ENCODE assay signal across 19 cellular contexts in the genomic region with DNA sequence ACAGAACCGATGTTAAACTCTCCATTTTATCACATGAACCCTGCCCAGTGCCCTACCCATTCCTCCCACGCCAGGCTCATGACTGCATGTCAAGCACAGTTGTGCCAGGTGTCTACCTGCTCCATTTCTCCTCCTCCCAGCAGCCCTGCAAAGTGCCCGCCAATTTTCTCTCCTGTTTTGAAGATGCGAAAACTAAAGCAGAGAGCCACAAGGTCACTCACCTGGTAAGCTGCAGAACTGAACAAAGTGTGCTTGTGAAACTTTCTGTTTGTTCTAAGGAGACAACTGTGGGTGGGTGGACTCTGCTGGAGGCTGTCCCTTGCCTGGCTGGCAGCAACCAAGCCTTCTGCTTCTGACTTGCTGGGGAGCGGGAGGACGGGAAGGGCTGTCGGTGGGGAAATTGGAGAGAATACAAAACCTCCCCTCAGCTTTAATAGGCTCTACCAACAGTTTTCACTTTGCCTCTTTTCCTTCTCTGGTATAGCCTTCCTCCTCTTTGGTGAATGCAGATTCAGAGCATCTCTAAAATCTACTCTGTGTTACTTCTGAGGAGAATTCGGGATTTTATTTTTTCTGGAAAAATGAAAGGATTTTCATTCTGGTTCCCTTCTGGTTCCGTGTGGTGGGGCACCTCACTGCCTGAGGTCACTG. TPM values are rescaled to one million over a fixed set of nuclear protein-coding genes. Genes with fewer than 3 reads are reported as not detected.
DNase-seq lines count a peak whose midpoint lies in the region; ATAC-seq, FAIRE-seq and TF ChIP-seq lines count a peak whose summit lies in the region.
"Had no signal": no experiment of that assay in that cellular context is flagged by ENCODE, and none has a peak within 500 bp of the region (broad histone marks: within the 10 kb centered on the region; RNA-seq: fewer than 3 reads in every experiment).

No MANE protein-coding gene starts in this region.

- no peak for TF ChIP-seq CTCF in HEK293 (tag by site-specific recombination; IDR thresholded peaks at IDR 0.05)
- TF ChIP-seq CTCF in body of pancreas (IDR thresholded peaks at IDR 0.05): no peak
- TF ChIP-seq CTCF in HepG2 (CRISPR knock-in tag; IDR thresholded peaks at IDR 0.05): no peak

- POLR2A ChIA-PET in HEK293 (lab: Yijun Ruan, JAX) (no interaction called here), HepG2 (lab: Yijun Ruan, JAX) (interaction anchor here (1.4 kb wide), 1 partner anchor 18 kb away, joined by 5 read pairs; no protein-coding TSS in a partner anchor)

- TF ChIP-seq EP300 in HepG2 (IDR thresholded peaks at IDR 0.05; ENCODE audit: low read depth in 2 of 2, low read length in 2 of 2): peak in 1 of 2 experiments; percentile 71; a peak in 2 of 4 replicates
- TF ChIP-seq EP300 in HepG2 (CRISPR knock-in tag; IDR thresholded peaks at IDR 0.05; ENCODE audit: borderline replicate concordance): no peak

- intact Hi-C loops in body of pancreas (cut with DNase I) (no loop called here), HepG2 (cut with micrococcal nuclease; ENCODE audit: unreplicated experiment) (no loop called here)

- TF ChIP-seq RAD21 in HepG2 (CRISPR knock-in tag; IDR thresholded peaks at IDR 0.05): no peak

- H3K9ac ChIP-seq in HepG2 (ENCODE audit: insufficient read depth, low read depth, low read length): peak overlapping the region; percentile 38
- H3K9ac ChIP-seq: BLaER1 had no signal

- H3K79me2 ChIP-seq in HepG2 (ENCODE audit: insufficient read depth, low read length): peaks cover 30% of the 10 kb centered on the region

- H3K27me3 Mint-ChIP-seq in stimulated activated memory B cell treated with anti-CD40 and anti-IgM and Interleukin-4, amounts not matched to agents 10 μg/mL and 1 μg/mL and 100 μg/mL, for 72 hours: no peaks in the 10 kb centered on the region
- H3K27me3 Mint-ChIP-seq: activated naive CD8-positive, alpha-beta T cell had no signal

- H3K4me3 ChIP-seq in HEK293 (ENCODE audit: low read depth, low read length) (no peak overlapping the region), body of pancreas (no peak overlapping the region), HepG2 (replicated peaks in 1 of 3; ENCODE audit: insufficient read depth in 1 of 3, low read depth in 2 of 3, low read length in 3 of 3) (peak overlapping the region in 2 of 3 experiments; percentile 31 to 43; a peak in 3 of 6 replicates), SJCRH30 (no peak overlapping the region)
- H3K4me3 ChIP-seq: BLaER1, SJSA1, suprapubic skin had no signal

- CTCF ChIA-PET in HEK293 (lab: Yijun Ruan, JAX) (no interaction called here), HepG2 (lab: Yijun Ruan, JAX; ENCODE audit: low intra/inter-chr PET ratio, low total read pairs) (interaction anchor here (1.1 kb wide), 1 partner anchor 24 kb away, joined by 4 read pairs; no protein-coding TSS in a partner anchor)

- DNase-seq in body of pancreas (peak; percentile 76 to 91 (median 86)), HepG2 (ENCODE audit: low spot score) (peak; percentile 89), SJCRH30 (no peak), NCI-H2171 (lab: John Stamatoyannopoulos, UW) (no peak), GDM1 (lab: John Stamatoyannopoulos, UW) (no peak)
- DNase-seq: activated CD4-positive, alpha-beta T cell treated with anti-CD3 and anti-CD28 coated beads for 48 hours; effector CD8-positive, alpha-beta T cell; MV-4-11; natural killer cell; NCI-H2029 treated with DMSO at 0.1 percent for 48 hours; NCI-H524 had no signal

- peak overlapping the region; percentile 53 for H3K27ac Mint-ChIP-seq in stimulated activated memory B cell treated with anti-CD40 and anti-IgM and Interleukin-4, amounts not matched to agents 10 μg/mL and 1 μg/mL and 100 μg/mL, for 72 hours
- H3K27ac Mint-ChIP-seq: activated naive CD8-positive, alpha-beta T cell had no signal

- H3K9me3 Mint-ChIP-seq in stimulated activated memory B cell treated with anti-CD40 and anti-IgM and Interleukin-4, amounts not matched to agents 10 μg/mL and 1 μg/mL and 100 μg/mL, for 72 hours: no peaks in the 10 kb centered on the region
- H3K9me3 Mint-ChIP-seq: natural killer cell had no signal

- H3K27ac ChIP-seq in HEK293 (ENCODE audit: extremely low read depth, low read depth, low read length) (no peak overlapping the region), body of pancreas (peak overlapping the region; percentile 83 to 90 (median 86)), HepG2 (ENCODE audit: extremely low read length, insufficient read depth, low read length) (peak overlapping the region; percentile 61), SJCRH30 (no peak overlapping the region)
- H3K27ac ChIP-seq: BLaER1, SJSA1, suprapubic skin had no signal

- in situ Hi-C loops in HepG2 (cut with HindIII; ENCODE audit: extremely low pct_ligation_motif_present, low pct_unique_long_range_greater_than_20kb): no loop called here

- ATAC-seq in body of pancreas: peak; percentile 80
- ATAC-seq in HepG2: peak; percentile 99
- ATAC-seq in stimulated activated memory B cell treated with anti-CD40 and anti-IgM and Interleukin-4, amounts not matched to agents 10 μg/mL and 1 μg/mL and 100 μg/mL, for 72 hours: no peak
- ATAC-seq: HCT116 had no signal

- H3K27me3 ChIP-seq in body of pancreas (no peaks in the 10 kb centered on the region), HepG2 (ENCODE audit: control insufficient read depth in 1 of 2, insufficient read depth in 2 of 2, low read length in 2 of 2) (no peaks in the 10 kb centered on the region), SJCRH30 (no peaks in the 10 kb centered on the region)
- H3K27me3 ChIP-seq: BLaER1, SJSA1, suprapubic skin had no signal

- no peak overlapping the region for H2AFZ ChIP-seq in HepG2 (ENCODE audit: low read length)

- no peaks in the 10 kb centered on the region; the same call in 1 of the 2 replicates for H3K4me1 ChIP-seq in HEK293 (ENCODE audit: control insufficient read depth, insufficient read depth, low read length)
- H3K4me1 ChIP-seq in body of pancreas: peaks cover 48% of the 10 kb centered on the region
- H3K4me1 ChIP-seq in HepG2 (ENCODE audit: insufficient read depth, low read length): peaks cover 51% of the 10 kb centered on the region
- H3K4me1 ChIP-seq in SJCRH30: peaks cover 25% of the 10 kb centered on the region

- H4K20me1 ChIP-seq in HepG2 (ENCODE audit: insufficient read depth, low read length): no peaks in the 10 kb centered on the region

- H3K36me3 ChIP-seq in HEK293 (ENCODE audit: control insufficient read depth in 2 of 2, insufficient read depth in 1 of 2, low read length in 2 of 2) (peaks cover 0 to 22% of the 10 kb centered on the region in 2 experiments; a peak in 2 of 3 replicates), body of pancreas (replicated peaks in 1 of 2; ENCODE audit: insufficient read depth in 1 of 2, low read depth in 2 of 2) (no peaks in the 10 kb centered on the region), HepG2 (replicated peaks in 1 of 2; ENCODE audit: control insufficient read depth in 1 of 2, insufficient read depth in 2 of 2, low read length in 2 of 2) (peaks cover 0 to 6% of the 10 kb centered on the region in 2 experiments; a peak in 4 of 5 replicates), SJCRH30 (peaks cover 4% of the 10 kb centered on the region)
- H3K36me3 ChIP-seq: suprapubic skin had no signal

- WGBS in body of pancreas, 2 donors: 13 to 17% methylated on average over 8 to 9 of the region's 9 CpGs
- 4% methylated on average over 9 of the region's 9 CpGs for WGBS in HepG2 (ENCODE audit: low lambda C conversion rate)

- peaks cover 65% of the 10 kb centered on the region for H3K4me1 Mint-ChIP-seq in stimulated activated memory B cell treated with anti-CD40 and anti-IgM and Interleukin-4, amounts not matched to agents 10 μg/mL and 1 μg/mL and 100 μg/mL, for 72 hours

- H3K9me3 ChIP-seq in HEK293 (ENCODE audit: control insufficient read depth, insufficient read depth, low read depth, low read length) (no peaks in the 10 kb centered on the region), body of pancreas (no peaks in the 10 kb centered on the region), HepG2 (ENCODE audit: low read length) (no peaks in the 10 kb centered on the region), SJCRH30 (replicated peaks) (no peaks in the 10 kb centered on the region)
- H3K9me3 ChIP-seq: SJSA1, suprapubic skin had no signal

- peak; percentile 91 for FAIRE-seq in HepG2 (lab: Jason Lieb, UNC)
- FAIRE-seq: GM18507 had no signal

- peak overlapping the region; percentile 67 for H3K4me2 ChIP-seq in HepG2 (ENCODE audit: low read depth, low read length)
- H3K4me2 ChIP-seq: BLaER1 had no signal

- H3K36me3 Mint-ChIP-seq in stimulated activated memory B cell treated with anti-CD40 and anti-IgM and Interleukin-4, amounts not matched to agents 10 μg/mL and 1 μg/mL and 100 μg/mL, for 72 hours: peaks cover 31% of the 10 kb centered on the region
- H3K36me3 Mint-ChIP-seq: natural killer cell had no signal

- TF ChIP-seq POLR2A in body of pancreas (IDR thresholded peaks at IDR 0.05): peak in 2 of 3 donors; percentile 27 to 59
- peak in 1 of 2 experiments; percentile 42; a peak in 1 of 4 replicates for TF ChIP-seq POLR2A in HepG2 (IDR thresholded peaks at IDR 0.05; ENCODE audit: insufficient read depth in 1 of 2, low read depth in 2 of 2, low read length in 2 of 2)

- no peak overlapping the region for H3K4me3 Mint-ChIP-seq in stimulated activated memory B cell treated with anti-CD40 and anti-IgM and Interleukin-4, amounts not matched to agents 10 μg/mL and 1 μg/mL and 100 μg/mL, for 72 hours
- H3K4me3 Mint-ChIP-seq: activated naive CD8-positive, alpha-beta T cell; natural killer cell had no signal

- BruUV-seq in HepG2 (replicated peaks; lab: Mats Ljungman, UMichigan): no TSS peak

RNA-seq across cellular contexts. Expression of a gene that starts 23.0 kb away (rescaled TPM):
- 10 to 100 TPM; 22.8 to 32.6 TPM for total RNA-seq in body of pancreas
- total RNA-seq in HepG2 (2016; rRNA removed; fragmentation: Illumina TruSeq; extraction: Trizol): 11.1 and 13.0 TPM in 2 replicates
- 1.4 and 1.5 TPM in 2 replicates for total RNA-seq in HepG2 (2016; cell fraction: cytosol; rRNA removed; fragmentation: Illumina TruSeq; extraction: Trizol; ENCODE audit: low read depth)
- total RNA-seq in HepG2 (2016; cell fraction: insoluble cytoplasmic fraction; rRNA removed; fragmentation: Illumina TruSeq; extraction: Trizol): 9.8 and 12.1 TPM in 2 replicates
- total RNA-seq in HepG2 (2016; cell fraction: membrane; rRNA removed; fragmentation: Illumina TruSeq; extraction: Trizol): 5.3 and 6.4 TPM in 2 replicates
- 11.9 and 15.6 TPM in 2 replicates for total RNA-seq in HepG2 (2016; cell fraction: nucleus; rRNA removed; fragmentation: Illumina TruSeq; extraction: Trizol)
- 16.4 and 18.7 TPM in 2 replicates for polyA plus RNA-seq in HepG2 (2011; rRNA removed)
- 7.1 and 7.2 TPM in 2 replicates for polyA plus RNA-seq in HepG2 (2011; cell fraction: cytosol; rRNA removed)
- polyA plus RNA-seq in HepG2 (2011; cell fraction: nucleus; rRNA removed): 42.2 and 53.6 TPM in 2 replicates
- 4.4 and 6.9 TPM in 2 replicates for polyA plus RNA-seq in HepG2 (2012)
- polyA plus RNA-seq in HepG2 (2016; cell fraction: cytosol; fragmentation: Illumina TruSeq; extraction: Trizol; ENCODE audit: low read depth): 0.43 and 0.62 TPM in 2 replicates
- 5.8 and 6.2 TPM in 2 replicates for polyA plus RNA-seq in HepG2 (2016; cell fraction: insoluble cytoplasmic fraction; fragmentation: Illumina TruSeq; extraction: Trizol; ENCODE audit: low read depth)
- 1.7 TPM in 2 replicates for polyA plus RNA-seq in HepG2 (2016; cell fraction: membrane; fragmentation: Illumina TruSeq; extraction: Trizol; ENCODE audit: low read depth)
- polyA plus RNA-seq in HepG2 (2016; cell fraction: nucleus; fragmentation: Illumina TruSeq; extraction: Trizol; ENCODE audit: insufficient read depth, low read depth): 17.4 and 18.9 TPM in 2 replicates
- polyA minus RNA-seq in HepG2 (2011; rRNA and poly(A)+ RNA removed; ENCODE audit: low replicate concordance): 55.2 and 75.7 TPM in 2 replicates
- polyA minus RNA-seq in HepG2 (2011; cell fraction: cytosol; rRNA and poly(A)+ RNA removed): 11.3 and 16.1 TPM in 2 replicates
- 27.0 and 32.6 TPM in 2 replicates for polyA minus RNA-seq in HepG2 (2011; cell fraction: nucleus; rRNA and poly(A)+ RNA removed)
- total RNA-seq in SJCRH30 (2014; rRNA removed; shearing (Covaris generic)): 25.0 and 28.0 TPM in 2 replicates

Comparison
In these comparisons a context has a peak if more than half of its experiments do, and no peak if none do; other contexts are left out.
1. H3K27ac ChIP-seq: peak in body of pancreas (4 of 4) and HepG2 (single experiment); none in HEK293 (single experiment) and SJCRH30 (single experiment).
2. H3K4me3 ChIP-seq: peak in HepG2 (2 of 3); none in HEK293 (single experiment), body of pancreas (0 of 2) and SJCRH30 (single experiment).
3. DNase-seq: peak in body of pancreas (4 of 4) and HepG2 (single experiment); none in SJCRH30 (0 of 2), NCI-H2171 (single experiment) and GDM1 (single experiment).